22 cellular contexts compared by ENCODE assay signal in genomic region chr6:34718867-34719441, GRCh38. TPM values are rescaled to one million over a fixed set of nuclear protein-coding genes. Genes with fewer than 3 reads are reported as not detected.
DNase-seq lines count a peak whose midpoint lies in the region; ATAC-seq and TF ChIP-seq lines count a peak whose summit lies in the region.
"Had no signal": no experiment of that assay in that cellular context is flagged by ENCODE, and none has a peak within 500 bp of the region (broad histone marks: within the 10 kb centered on the region; RNA-seq: fewer than 3 reads in every experiment).

No MANE protein-coding gene starts in this region.

- H4K20me1 ChIP-seq in GM23248 (ENCODE audit: insufficient read depth): no peaks in the 10 kb centered on the region
- H4K20me1 ChIP-seq in PC-9 (ENCODE audit: insufficient read depth): no peaks in the 10 kb centered on the region

- no peak overlapping the region for H3K18ac ChIP-seq in neuronal stem cell (ENCODE audit: low read length)

- H3K9me2 ChIP-seq in GM23248 (ENCODE audit: insufficient read depth) (no peaks in the 10 kb centered on the region), PC-9 (ENCODE audit: insufficient read depth) (no peaks in the 10 kb centered on the region)

- intact Hi-C loops in PC-9 (cut with micrococcal nuclease; ENCODE audit: unreplicated experiment): loop anchor here (5.0 kb wide), 1 partner anchor 38 kb away; the partner anchor contains the start of gene SNRPC
- intact Hi-C loops in ovary (cut with DNase I): no loop called here

- H3K9ac ChIP-seq in GM23248: no peak overlapping the region
- H3K9ac ChIP-seq in neuronal stem cell (ENCODE audit: low read depth, low read length, poor library complexity): no peak overlapping the region

- H2AK5ac ChIP-seq in neuronal stem cell (ENCODE audit: low read depth, low read length): no peak overlapping the region

- H3K9me3 ChIP-seq in GM23248 (ENCODE audit: low read depth) (no peaks in the 10 kb centered on the region), PC-9 (ENCODE audit: insufficient read depth, low read depth) (no peaks in the 10 kb centered on the region), neuronal stem cell (replicated peaks in 1 of 2; ENCODE audit: control insufficient read depth in 2 of 2, insufficient read depth in 1 of 2, low read depth in 1 of 2, low read length in 2 of 2) (no peaks in the 10 kb centered on the region), ovary (no peaks in the 10 kb centered on the region)
- H3K9me3 ChIP-seq: ascending aorta, heart right ventricle, vagina had no signal

- H2BK12ac ChIP-seq in neuronal stem cell (ENCODE audit: low read length): no peak overlapping the region

- no peak for TF ChIP-seq EP300 in ovary (IDR thresholded peaks at IDR 0.05)

- no peak overlapping the region for H3K27ac ChIP-seq in GM23248
- peak overlapping the region; percentile 73 for H3K27ac ChIP-seq in PC-9
- H3K27ac ChIP-seq in neuronal stem cell (replicated peaks; ENCODE audit: low read length): no peak overlapping the region
- no peak overlapping the region for H3K27ac ChIP-seq in ovary
- H3K27ac ChIP-seq: ascending aorta, heart right ventricle, vagina had no signal

- H3K4me2 ChIP-seq in GM23248 (ENCODE audit: unreplicated experiment): no peak overlapping the region
- peak overlapping the region; percentile 73 for H3K4me2 ChIP-seq in PC-9
- no peak overlapping the region for H3K4me2 ChIP-seq in neuronal stem cell (ENCODE audit: insufficient read depth, low read length, poor library complexity, severe bottlenecking)

- no TSS peak for BruUV-seq in PC-9 (replicated peaks; lab: Mats Ljungman, UMichigan)

- TF ChIP-seq CTCF in PC-9 (conservative IDR thresholded peaks at IDR 0.05) (no peak), fibroblast of the aortic adventitia (IDR thresholded peaks at IDR 0.05; ENCODE audit: insufficient read depth, low read length) (no peak), ovary (IDR thresholded peaks at IDR 0.05) (no peak)

- no peaks in the 10 kb centered on the region for H3F3A ChIP-seq in GM23248 (ENCODE audit: insufficient read depth)
- peaks cover 19% of the 10 kb centered on the region for H3F3A ChIP-seq in PC-9 (ENCODE audit: insufficient read depth, low read depth)

- H3K4me3 ChIP-seq in GM23248 (no peak overlapping the region), PC-9 (no peak overlapping the region; the same call in 1 of the 2 replicates), fibroblast of the aortic adventitia (ENCODE audit: low read depth, low read length) (no peak overlapping the region), neuronal stem cell (ENCODE audit: low read length in 2 of 2) (no peak overlapping the region), ovary (no peak overlapping the region)
- H3K4me3 ChIP-seq: ascending aorta, heart right ventricle, vagina had no signal

- in situ Hi-C loops in GM23248 (cut with MboI): no loop called here

- H3K79me2 ChIP-seq in GM23248 (ENCODE audit: insufficient read depth) (no peaks in the 10 kb centered on the region), PC-9 (ENCODE audit: low read depth) (no peaks in the 10 kb centered on the region)

- no peak overlapping the region for H3K4ac ChIP-seq in neuronal stem cell (ENCODE audit: low read length)

- H2BK5ac ChIP-seq in neuronal stem cell (ENCODE audit: low read length): no peak overlapping the region

- TF ChIP-seq POLR2A in ovary (IDR thresholded peaks at IDR 0.05): no peak

- H3K4me1 ChIP-seq in GM23248 (ENCODE audit: insufficient read depth) (no peaks in the 10 kb centered on the region; the same call in 1 of the 2 replicates), PC-9 (replicated peaks; ENCODE audit: insufficient read depth) (peaks cover 45% of the 10 kb centered on the region), neuronal stem cell (ENCODE audit: control insufficient read depth in 2 of 2, insufficient read depth in 1 of 2, low read depth in 1 of 2, low read length in 2 of 2) (peaks cover 0 to 4% of the 10 kb centered on the region in 2 donors), ovary (ENCODE audit: insufficient read depth) (no peaks in the 10 kb centered on the region)
- H3K4me1 ChIP-seq: ascending aorta, vagina had no signal

- H3K27me3 ChIP-seq in GM23248 (replicated peaks; ENCODE audit: insufficient read depth): no peaks in the 10 kb centered on the region
- no peaks in the 10 kb centered on the region for H3K27me3 ChIP-seq in PC-9 (ENCODE audit: insufficient read depth, low read depth)
- no peaks in the 10 kb centered on the region for H3K27me3 ChIP-seq in neuronal stem cell (ENCODE audit: control insufficient read depth in 3 of 3, insufficient read depth in 3 of 3, low read depth in 1 of 3, low read length in 3 of 3)
- no peaks in the 10 kb centered on the region for H3K27me3 ChIP-seq in ovary
- H3K27me3 ChIP-seq: ascending aorta, heart right ventricle, vagina had no signal

- H2BK15ac ChIP-seq in neuronal stem cell (ENCODE audit: low read length): no peak overlapping the region

- H3K79me1 ChIP-seq in neuronal stem cell (ENCODE audit: low read depth, low read length): no peaks in the 10 kb centered on the region

- CTCF ChIA-PET in PC-9 (lab: Charles Lee): no interaction called here

- 86 to 89% methylated on average over 4 of the region's 4 CpGs for WGBS in GM23248 (ENCODE audit: low coverage in 1 of 2, low lambda C conversion rate in 2 of 2, missing lambda C conversion rate in 2 of 2), 2 experiments
- WGBS in neuronal stem cell (ENCODE audit: extremely low coverage in 2 of 2, insufficient read length in 2 of 2, insufficient replicate concordance in 1 of 2), 2 donors: no CpG with 5 or more reads among the region's 4 CpGs
- WGBS in ovary, 3 donors: 65 to 80% (median 69%) methylated on average over 4 of the region's 4 CpGs

- H3K36me3 ChIP-seq in GM23248 (ENCODE audit: low read depth) (no peaks in the 10 kb centered on the region), PC-9 (ENCODE audit: low read depth) (no peaks in the 10 kb centered on the region), neuronal stem cell (replicated peaks in 1 of 2; ENCODE audit: control insufficient read depth in 2 of 2, insufficient read depth in 2 of 2, low read length in 2 of 2) (no peaks in the 10 kb centered on the region), ovary (no peaks in the 10 kb centered on the region)
- H3K36me3 ChIP-seq: ascending aorta, heart right ventricle, vagina had no signal

- H2AFZ ChIP-seq in GM23248 (no peak overlapping the region), PC-9 (peak overlapping the region; percentile 49; the same call in 1 of the 2 replicates), neuronal stem cell (ENCODE audit: low read length) (peak overlapping the region; percentile 76)

- no peak for ATAC-seq in HG03045 (IDR thresholded peaks at IDR 0.05; ENCODE audit: unreplicated experiment)
- ATAC-seq: activated T-cell treated with anti-CD3 and anti-CD28 coated beads, Interleukin-2, amount 50 U/mL, for 4 hours; heart right ventricle; natural killer cell had no signal

- no peak overlapping the region for H3K23ac ChIP-seq in neuronal stem cell (ENCODE audit: low read depth, low read length, poor library complexity)

- POLR2A ChIA-PET in PC-9 (lab: Charles Lee; ENCODE audit: unreplicated experiment): interaction anchor here (0.6 kb wide), 2 partner anchors 25 to 1300 kb away, joined by 5 to 9 read pairs; no protein-coding TSS in a partner anchor

- H4K91ac ChIP-seq in neuronal stem cell (ENCODE audit: low read depth, low read length, poor library complexity): no peak overlapping the region

- no peak overlapping the region for H4K8ac ChIP-seq in neuronal stem cell (ENCODE audit: low read depth, low read length)

- H2BK120ac ChIP-seq in neuronal stem cell (ENCODE audit: low read depth, low read length): no peak overlapping the region

- H3K14ac ChIP-seq in neuronal stem cell (ENCODE audit: low read length): no peak overlapping the region

- DNase-seq in GM23248 (peak; percentile 16), PC-9 (no peak), fibroblast of the aortic adventitia (ENCODE audit: low read depth) (peak; percentile 39), neuronal stem cell (ENCODE audit: low spot score) (no peak), CD1c-positive myeloid dendritic cell (ENCODE audit: extremely low spot score) (no peak), T1000 (lab: John Stamatoyannopoulos, UW) (no peak), ovary (no peak)
- DNase-seq: activated CD4-positive, CD25-positive, alpha-beta regulatory T cell; activated naive CD4-positive, alpha-beta T cell treated with anti-CD3 and anti-CD28 coated beads, Interleukin-2, amount 10 ng/mL, durations not matched to agents 7 days and 5 days; activated T-cell treated with anti-CD3 and anti-CD28 coated beads, Interleukin-2, amount 50 U/mL, for 4 hours; CD4-positive, alpha-beta memory T cell; DND-41; effector memory CD4-positive, alpha-beta T cell; heart right ventricle; islet precursor cell; natural killer cell; NCI-H1417; NCI-H2171; NCI-H774 had no signal

RNA-seq across cellular contexts. Expression of gene ILRUN, which starts 22.4 kb away (rescaled TPM):
- 32.6 and 41.4 TPM in 2 replicates for total RNA-seq in GM23248 (2014; rRNA removed; shearing (Covaris generic))
- polyA plus RNA-seq in GM23248 (2016; fragmentation: Nextera tagmentation; extraction: Ambion mirVana): 8.4 and 8.5 TPM in 2 replicates
- 57.8 and 68.9 TPM in 2 replicates for total RNA-seq in PC-9 (2021)
- total RNA-seq in fibroblast of the aortic adventitia (ENCODE audit: low replicate concordance): 31.6 and 39.0 TPM in 2 replicates
- polyA plus RNA-seq in neuronal stem cell (2013, experiment 1 of 2): 35.6 TPM
- 38.0 TPM for polyA plus RNA-seq in neuronal stem cell (2013, experiment 2 of 2)
- total RNA-seq in ovary: 10 to 100 TPM; 29.4 to 59.8 (median 47.6) TPM
- polyA plus RNA-seq in ovary: 10 to 100 TPM; 40.2 to 86.5 TPM

RNA-seq across cellular contexts. Expression of gene SNRPC, which starts 38.4 kb away (rescaled TPM):
- total RNA-seq in GM23248 (2014; rRNA removed; shearing (Covaris generic)): 61.4 and 98.9 TPM in 2 replicates
- 204 and 207 TPM in 2 replicates for polyA plus RNA-seq in GM23248 (2016; fragmentation: Nextera tagmentation; extraction: Ambion mirVana)
- total RNA-seq in PC-9 (2021): 142 and 162 TPM in 2 replicates
- 23.7 and 73.5 TPM in 2 replicates for total RNA-seq in fibroblast of the aortic adventitia (ENCODE audit: low replicate concordance)
- 205 TPM for polyA plus RNA-seq in neuronal stem cell (2013, experiment 1 of 2)
- polyA plus RNA-seq in neuronal stem cell (2013, experiment 2 of 2): 191 TPM
- total RNA-seq in ovary: 10 to 100 TPM; 46.6 to 93.2 (median 57.1) TPM
- 10 to 100 TPM; 79.5 to 94.3 TPM for polyA plus RNA-seq in ovary

Comparison
In these comparisons a context has a peak if more than half of its experiments do, and no peak if none do; other contexts are left out.
1. DNase-seq: peak in GM23248 (single experiment) and fibroblast of the aortic adventitia (single experiment); none in PC-9 (0 of 2), neuronal stem cell (single experiment), CD1c-positive myeloid dendritic cell (single experiment), T1000 (single experiment) and ovary (0 of 5).